In the genomic region with DNA sequence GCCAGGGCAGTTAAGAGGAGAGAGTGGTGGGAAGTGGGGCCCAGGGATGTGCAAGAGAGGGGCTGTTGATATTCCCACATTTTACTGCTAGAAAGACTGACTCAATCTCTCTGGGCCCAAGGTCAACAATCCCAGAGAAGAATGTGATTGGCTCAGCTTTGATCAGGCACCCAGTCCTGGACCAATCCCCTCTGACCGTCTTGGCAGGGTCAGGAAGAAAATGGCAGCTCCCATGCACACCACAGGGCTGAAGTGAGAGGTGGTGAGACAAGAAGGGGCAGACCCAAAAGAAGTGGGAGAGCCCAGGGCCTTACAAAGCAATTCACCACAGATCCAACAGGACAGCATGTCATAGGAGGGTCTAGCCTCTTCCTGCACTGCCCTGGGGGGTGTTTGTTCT, we compare ENCODE assay signal across 16 cellular contexts. TPM values are rescaled to one million over a fixed set of nuclear protein-coding genes. Genes with fewer than 3 reads are reported as not detected.
"Had no signal": no experiment of that assay in that cellular context is flagged by ENCODE, and none has a peak within 500 bp of the region (broad histone marks: within the 10 kb centered on the region; RNA-seq: fewer than 3 reads in every experiment).

No MANE protein-coding gene starts in this region.

- ATAC-seq: activated CD4-positive, CD25-positive, alpha-beta regulatory T cell treated with anti-CD3 and anti-CD28 coated beads, Interleukin-2, amount 50 U/mL, for 24 hours; stimulated activated naive B cell treated with anti-CD40 and anti-IgM and Interleukin-4, amounts not matched to agents 10 μg/mL and 1 μg/mL and 100 μg/mL, for 72 hours had no signal

- H3K27ac ChIP-seq: neutrophil, right atrium auricular region, upper lobe of left lung had no signal

- DNase-seq: activated CD8-positive, alpha-beta memory T cell treated with anti-CD3 and anti-CD28 coated beads for 24 hours; activated gamma-delta T cell treated with Interleukin-2 at 50 U/mL for 16 hours; caudate nucleus; cortex of kidney; effector memory CD4-positive, alpha-beta T cell; hypothalamus; posterior cingulate gyrus; SHP77; small intestine; stimulated activated naive B cell treated with anti-CD40 and anti-IgM and Interleukin-4, amounts not matched to agents 10 μg/mL and 1 μg/mL and 100 μg/mL, for 72 hours; upper lobe of left lung had no signal

- H3K9me3 ChIP-seq: neutrophil, right atrium auricular region, upper lobe of left lung had no signal

- H3K9me3 Mint-ChIP-seq: stimulated activated naive B cell treated with anti-CD40 and anti-IgM and Interleukin-4, amounts not matched to agents 10 μg/mL and 1 μg/mL and 100 μg/mL, for 72 hours had no signal

- H3K27ac Mint-ChIP-seq: stimulated activated naive B cell treated with anti-CD40 and anti-IgM and Interleukin-4, amounts not matched to agents 10 μg/mL and 1 μg/mL and 100 μg/mL, for 72 hours had no signal

- H3K4me3 Mint-ChIP-seq: stimulated activated naive B cell treated with anti-CD40 and anti-IgM and Interleukin-4, amounts not matched to agents 10 μg/mL and 1 μg/mL and 100 μg/mL, for 72 hours had no signal

- H3K36me3 Mint-ChIP-seq: stimulated activated naive B cell treated with anti-CD40 and anti-IgM and Interleukin-4, amounts not matched to agents 10 μg/mL and 1 μg/mL and 100 μg/mL, for 72 hours had no signal

- H3K4me3 ChIP-seq: right atrium auricular region, upper lobe of left lung had no signal

- H3K36me3 ChIP-seq: neutrophil, right atrium auricular region, upper lobe of left lung had no signal

- H3K27me3 ChIP-seq: neutrophil, right atrium auricular region, upper lobe of left lung had no signal

RNA-seq across cellular contexts. Expression of a gene that starts 3.3 kb away (rescaled TPM):
- total RNA-seq: epithelial cell of proximal tubule, glomerular endothelial cell had no signal
